ENCODE assay signal across 9 cellular contexts in the genomic region with DNA sequence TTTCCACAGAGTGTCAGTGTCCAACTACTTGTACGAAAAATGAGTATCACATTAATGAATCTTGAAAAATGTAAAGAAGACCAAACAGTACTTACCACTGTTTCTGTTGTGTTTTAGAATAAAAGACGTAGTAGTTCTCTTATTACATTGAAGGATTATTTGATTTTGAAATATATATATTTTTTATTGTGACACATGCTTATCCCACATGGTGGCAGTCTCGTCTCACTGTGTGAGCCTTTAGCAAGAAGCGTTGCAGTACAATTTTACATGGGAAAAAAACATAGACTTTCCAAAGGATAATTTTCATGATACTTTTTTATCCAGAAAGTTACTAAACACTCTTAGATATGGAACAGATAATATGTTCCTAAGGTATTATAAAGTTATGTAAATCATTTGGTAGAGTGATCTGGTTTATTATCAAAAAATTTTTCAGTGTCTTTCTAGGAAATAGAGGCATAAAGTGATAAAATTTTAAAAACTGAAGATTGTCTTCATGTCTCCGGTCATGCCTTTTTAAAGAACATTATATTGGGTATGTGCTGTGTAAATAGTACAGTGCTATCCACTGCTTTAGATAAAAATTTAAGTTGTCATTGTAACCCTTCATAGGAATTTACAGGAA.
DNase-seq lines count a peak whose midpoint lies in the region; TF ChIP-seq lines count a peak whose summit lies in the region.
"Had no signal": no experiment of that assay in that cellular context is flagged by ENCODE, and none has a peak within 500 bp of the region (broad histone marks: within the 10 kb centered on the region; RNA-seq: fewer than 3 reads in every experiment).

No MANE protein-coding gene starts in this region.

- H2BK120ac ChIP-seq in mesendoderm (ENCODE audit: low read depth, low read length): no peak overlapping the region

- H4K5ac ChIP-seq in mesendoderm (ENCODE audit: low read length): no peak overlapping the region

- BruUV-seq in mammary epithelial cell (replicated peaks; lab: Mats Ljungman, UMichigan): no TSS peak

- H3K4me3 ChIP-seq in MM.1S (ENCODE audit: low read length) (no peak overlapping the region), mammary epithelial cell (replicated peaks in 1 of 3; ENCODE audit: insufficient read depth in 1 of 3, low read depth in 2 of 3, low read length in 3 of 3) (no peak overlapping the region), mesendoderm (ENCODE audit: low read length) (no peak overlapping the region)

- H3K4me1 ChIP-seq in MM.1S (ENCODE audit: low read length) (no peaks in the 10 kb centered on the region), mammary epithelial cell (ENCODE audit: insufficient read depth, low read length) (no peaks in the 10 kb centered on the region), mesendoderm (ENCODE audit: control insufficient read depth, low read depth, low read length) (no peaks in the 10 kb centered on the region)

- H4K20me1 ChIP-seq in MM.1S (ENCODE audit: insufficient read depth, low read length) (no peaks in the 10 kb centered on the region), mammary epithelial cell (ENCODE audit: insufficient read depth, low read length) (no peaks in the 10 kb centered on the region)

- H3F3A ChIP-seq in MM.1S (ENCODE audit: insufficient read depth, low read length): no peaks in the 10 kb centered on the region

- H3K27me3 ChIP-seq in MM.1S (replicated peaks; ENCODE audit: insufficient read depth, low read length) (no peaks in the 10 kb centered on the region), mammary epithelial cell (ENCODE audit: insufficient read depth, low read length) (no peaks in the 10 kb centered on the region), mesendoderm (ENCODE audit: insufficient read depth, low read length, poor library complexity) (no peaks in the 10 kb centered on the region)

- TF ChIP-seq CTCF in MM.1S (IDR thresholded peaks at IDR 0.05; ENCODE audit: low read length) (0 out of 2 replicates have a peak, but pooled peaks have one; percentile 19), mammary epithelial cell (conservative IDR thresholded peaks at IDR 0.05 in 1 of 2, IDR thresholded peaks at IDR 0.05 in 1 of 2; ENCODE audit: extremely low read depth in 1 of 2, insufficient read depth in 1 of 2, low read depth in 1 of 2, low read length in 2 of 2) (peak; percentile 34 to 57)

- H3K36me3 ChIP-seq in MM.1S (replicated peaks; ENCODE audit: insufficient read depth, low read length) (no peaks in the 10 kb centered on the region), mammary epithelial cell (ENCODE audit: insufficient read depth, low read length) (no peaks in the 10 kb centered on the region), mesendoderm (ENCODE audit: control insufficient read depth, insufficient read depth, low read length) (no peaks in the 10 kb centered on the region)

- no peak overlapping the region for H2AK5ac ChIP-seq in mesendoderm (ENCODE audit: low read length)

- no peak overlapping the region for H3K56ac ChIP-seq in mesendoderm (ENCODE audit: low read length)

- H3K79me2 ChIP-seq in MM.1S (ENCODE audit: low read length) (no peaks in the 10 kb centered on the region), mammary epithelial cell (ENCODE audit: insufficient read depth, low read length) (no peaks in the 10 kb centered on the region), mesendoderm (ENCODE audit: control insufficient read depth, insufficient read depth, low read length) (no peaks in the 10 kb centered on the region)

- no peak overlapping the region for H3K18ac ChIP-seq in mesendoderm (ENCODE audit: low read length)

- in situ Hi-C loops in mammary epithelial cell (cut with MboI; ENCODE audit: low sequenced_read_pairs in 2 of 2): loop anchor here in 1 of 2 donors (25.0 kb wide), 1 partner anchor 771 kb away; no protein-coding TSS in a partner anchor

- H3K9me3 ChIP-seq in MM.1S (replicated peaks; ENCODE audit: insufficient read depth, low read length): no peaks in the 10 kb centered on the region
- no peaks in the 10 kb centered on the region for H3K9me3 ChIP-seq in mammary epithelial cell (replicated peaks; ENCODE audit: insufficient read depth, low read length)

- no peak overlapping the region for H2BK5ac ChIP-seq in mesendoderm (ENCODE audit: low read length)

- no peaks in the 10 kb centered on the region for H3K79me1 ChIP-seq in mesendoderm (ENCODE audit: low read length)

- H3K9ac ChIP-seq in MM.1S (ENCODE audit: low read length) (no peak overlapping the region), mammary epithelial cell (ENCODE audit: insufficient read depth, low read length) (no peak overlapping the region), mesendoderm (ENCODE audit: low read length) (no peak overlapping the region)

- H3K4me2 ChIP-seq in MM.1S (ENCODE audit: low read depth, low read length) (no peak overlapping the region), mammary epithelial cell (ENCODE audit: insufficient read depth, low read depth, low read length) (no peak overlapping the region), mesendoderm (ENCODE audit: low read length) (no peak overlapping the region)

- no peak overlapping the region for H2BK15ac ChIP-seq in mesendoderm (replicated peaks; ENCODE audit: low read depth)

- no peak overlapping the region for H4K8ac ChIP-seq in mesendoderm (ENCODE audit: low read depth, low read length)

- H3K23ac ChIP-seq in mesendoderm (ENCODE audit: low read length): no peak overlapping the region

- CTCF ChIA-PET in mammary epithelial cell (lab: Charles Lee; ENCODE audit: low non-redundant PET): interaction anchor here (0.6 kb wide), 1 partner anchor 858 kb away, joined by 3 read pairs; no protein-coding TSS in a partner anchor

- no peaks in the 10 kb centered on the region for H3K9me2 ChIP-seq in MM.1S (replicated peaks; ENCODE audit: insufficient read depth, low read length)

- WGBS in mammary epithelial cell (ENCODE audit: low coverage, missing lambda C conversion rate): 38% methylated on average over 5 of the region's 5 CpGs
- no CpG with 5 or more reads among the region's 5 CpGs for WGBS in mesendoderm (ENCODE audit: extremely low coverage, insufficient coverage, low lambda C conversion rate)

- DNase-seq in Daoy (ENCODE audit: low read depth) (peak; percentile 47), MM.1S (no peak), mammary epithelial cell (no peak), mesendoderm (peak; percentile 39), activated gamma-delta T cell treated with Interleukin-2 at 50 U/mL for 16 hours (no peak), NCI-H345 treated with DMSO at 0.1 percent for 48 hours (lab: John Stamatoyannopoulos, UW; ENCODE audit: unreplicated experiment) (no peak), T1000 (lab: John Stamatoyannopoulos, UW) (no peak)
- no peak for DNase-seq in activated naive CD4-positive, alpha-beta T cell (lab: John Stamatoyannopoulos, UW)
- DNase-seq: T-cell had no signal

- intact Hi-C loops in mammary epithelial cell (cut with micrococcal nuclease): loop anchor here (2.0 to 5.0 kb wide), 2 partner anchors 116 to 261 kb away; no protein-coding TSS in a partner anchor

- dilution Hi-C loops in mammary epithelial cell (cut with HindIII; ENCODE audit: low sequenced_read_pairs): no loop called here

- H3K4ac ChIP-seq in mesendoderm (ENCODE audit: low read depth, low read length): no peak overlapping the region

- H3K27ac ChIP-seq in MM.1S (ENCODE audit: low read length) (no peak overlapping the region), mammary epithelial cell (ENCODE audit: insufficient read depth, low read depth, low read length) (no peak overlapping the region), mesendoderm (ENCODE audit: low read depth, low read length) (no peak overlapping the region)

- H2AFZ ChIP-seq in MM.1S (ENCODE audit: low read length) (no peak overlapping the region), mammary epithelial cell (ENCODE audit: low read depth, low read length) (no peak overlapping the region)

Comparison
In these comparisons a context has a peak if more than half of its experiments do, and no peak if none do; other contexts are left out.
1. DNase-seq: peak in Daoy (single experiment) and mesendoderm (single experiment); none in MM.1S (single experiment), mammary epithelial cell (single experiment), activated gamma-delta T cell treated with Interleukin-2 at 50 U/mL for 16 hours (single experiment), NCI-H345 treated with DMSO at 0.1 percent for 48 hours (single experiment), activated naive CD4-positive, alpha-beta T cell (0 of 4) and T1000 (single experiment).